ENCODE assay signal across 10 cellular contexts in the genomic region with DNA sequence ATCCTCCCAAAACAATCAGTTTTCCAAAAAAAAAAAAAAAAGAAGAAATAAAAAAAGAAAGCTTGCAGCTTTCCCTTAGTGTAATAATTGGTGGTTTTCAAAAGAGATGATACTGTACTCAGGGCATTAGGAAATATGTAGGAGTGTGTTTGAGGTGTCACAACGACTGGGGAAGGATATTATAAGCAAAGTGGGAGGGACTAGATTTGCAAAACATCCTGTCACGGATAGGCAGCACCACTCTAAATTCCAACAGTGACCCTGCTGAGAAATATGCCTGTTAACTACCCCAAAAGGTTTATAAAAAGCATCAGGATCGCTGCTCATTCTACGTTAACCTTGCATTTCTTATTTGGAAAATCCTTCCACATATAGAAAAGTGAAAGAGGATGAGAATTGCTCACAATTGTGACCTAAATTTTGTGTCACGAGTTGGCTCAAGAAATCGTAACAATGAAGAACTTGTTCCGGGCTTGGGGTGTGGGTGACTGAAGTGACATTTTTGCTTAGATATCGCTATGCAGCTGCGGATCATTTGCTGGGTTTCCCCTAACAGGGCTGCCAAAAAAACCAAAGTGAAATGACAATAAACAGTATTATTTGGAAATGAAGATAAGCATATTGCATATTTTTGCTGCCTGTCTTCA. TPM values are rescaled to one million over a fixed set of nuclear protein-coding genes. Genes with fewer than 3 reads are reported as not detected.
A peak's percentile ranks its signal among the peaks of the same experiment; 100 is the strongest.
DNase-seq lines count a peak whose midpoint lies in the region; ATAC-seq, FAIRE-seq and TF ChIP-seq lines count a peak whose summit lies in the region.
"Had no signal": no experiment of that assay in that cellular context is flagged by ENCODE, and none has a peak within 500 bp of the region (broad histone marks: within the 10 kb centered on the region; RNA-seq: fewer than 3 reads in every experiment).

No MANE protein-coding gene starts in this region.

- H3K9ac ChIP-seq in keratinocyte (ENCODE audit: control insufficient read depth, extremely low read depth, insufficient read depth, low read length) = no peak overlapping the region

- H3K4me2 ChIP-seq in keratinocyte (ENCODE audit: control insufficient read depth, extremely low read depth, insufficient read depth, low read depth, low read length) = peak overlapping the region; percentile 51

- dilution Hi-C loops in keratinocyte (cut with MboI; ENCODE audit: extremely low pct_ligation_motif_present, low sequenced_read_pairs) = no loop called here

- TF ChIP-seq EP300 in transverse colon (IDR thresholded peaks at IDR 0.05; ENCODE audit: low read depth) = no peak

- no peak overlapping the region for H3K4me3 ChIP-seq in keratinocyte (ENCODE audit: control insufficient read depth in 2 of 3, extremely low read depth in 1 of 3, insufficient read depth in 2 of 3, low read depth in 1 of 3, low read length in 3 of 3)
- no peak overlapping the region for H3K4me3 ChIP-seq in transverse colon

- CTCF ChIA-PET in activated naive CD4-positive, alpha-beta T cell treated with anti-CD3 and anti-CD28 coated beads, Interleukin-2, amount 10 ng/mL, durations not matched to agents 7 days and 5 days (lab: Charles Lee) = interaction anchor here (0.5 to 4.0 kb wide), 2 partner anchors 21 to 65 kb away, joined by 4 to 16 read pairs; no protein-coding TSS in a partner anchor

- 42 to 52% methylated on average over 9 of the region's 9 CpGs for WGBS in transverse colon (ENCODE audit: low coverage in 1 of 2), 2 donors

- no peak for TF ChIP-seq POLR2A in transverse colon (IDR thresholded peaks at IDR 0.05)

- H4K20me1 ChIP-seq in keratinocyte (ENCODE audit: control insufficient read depth, extremely low read depth, insufficient read depth, low read length) = peaks cover 7% of the 10 kb centered on the region

- H3K27me3 ChIP-seq in keratinocyte (ENCODE audit: control insufficient read depth, extremely low read depth, insufficient read depth, low read length) (no peaks in the 10 kb centered on the region), transverse colon (no peaks in the 10 kb centered on the region)
- H3K27me3 ChIP-seq: BE2C had no signal

- peaks cover 66% of the 10 kb centered on the region for H3K4me1 Mint-ChIP-seq in activated naive CD4-positive, alpha-beta T cell treated with anti-CD3 and anti-CD28 coated beads, Interleukin-2, amount 10 ng/mL, durations not matched to agents 7 days and 5 days

- no peak for FAIRE-seq in keratinocyte (lab: Jason Lieb, UNC)
- FAIRE-seq: RCC 7860 had no signal

- no peak for ATAC-seq in GM19328 (IDR thresholded peaks at IDR 0.05; ENCODE audit: unreplicated experiment)
- ATAC-seq in GM18861 (IDR thresholded peaks at IDR 0.05; ENCODE audit: unreplicated experiment) = no peak

- intact Hi-C loops in transverse colon (cut with DNase I; ENCODE audit: low total_unique reads) = loop anchor here (10.0 kb wide), 1 partner anchor 46 kb away; no protein-coding TSS in a partner anchor

- H3K27me3 Mint-ChIP-seq in activated naive CD4-positive, alpha-beta T cell treated with anti-CD3 and anti-CD28 coated beads, Interleukin-2, amount 10 ng/mL, durations not matched to agents 7 days and 5 days = no peaks in the 10 kb centered on the region

- peaks cover 4% of the 10 kb centered on the region for H3K9me1 ChIP-seq in keratinocyte (ENCODE audit: control insufficient read depth, extremely low read depth, insufficient read depth, low read length)

- H3K4me3 Mint-ChIP-seq in activated naive CD4-positive, alpha-beta T cell treated with anti-CD3 and anti-CD28 coated beads, Interleukin-2, amount 10 ng/mL, durations not matched to agents 7 days and 5 days = no peak overlapping the region

- DNase-seq in activated naive CD4-positive, alpha-beta T cell treated with Interleukin-2 at 50 U/mL for 16 hours = peak; percentile 41
- DNase-seq in activated naive CD4-positive, alpha-beta T cell treated with anti-CD3 and anti-CD28 coated beads, Interleukin-2, amount 10 ng/mL, durations not matched to agents 7 days and 5 days = no peak
- DNase-seq in keratinocyte (ENCODE audit: low read depth, low spot score) = no peak
- DNase-seq in transverse colon = no peak
- no peak for DNase-seq in occipital lobe (lab: John Stamatoyannopoulos, UW)
- DNase-seq: BE2C had no signal

- H3K4me1 ChIP-seq in keratinocyte (ENCODE audit: control insufficient read depth, extremely low read depth, insufficient read depth, low read length) = peaks cover 21% of the 10 kb centered on the region
- peaks cover 8 to 83% (median 31%) of the 10 kb centered on the region in 4 donors for H3K4me1 ChIP-seq in transverse colon
- H3K4me1 ChIP-seq: BE2C had no signal

- no peak overlapping the region for H3K27ac Mint-ChIP-seq in activated naive CD4-positive, alpha-beta T cell treated with anti-CD3 and anti-CD28 coated beads, Interleukin-2, amount 10 ng/mL, durations not matched to agents 7 days and 5 days

- no peak overlapping the region for H2AFZ ChIP-seq in keratinocyte (ENCODE audit: control insufficient read depth, low read length)

- peaks cover 44% of the 10 kb centered on the region for H3K36me3 Mint-ChIP-seq in activated naive CD4-positive, alpha-beta T cell treated with anti-CD3 and anti-CD28 coated beads, Interleukin-2, amount 10 ng/mL, durations not matched to agents 7 days and 5 days

- TF ChIP-seq CTCF in keratinocyte (optimal IDR thresholded peaks at IDR 0.05 in 1 of 3, IDR thresholded peaks at IDR 0.05 in 1 of 3, conservative IDR thresholded peaks at IDR 0.05 in 1 of 3; ENCODE audit: extremely low read depth in 1 of 3, insufficient read depth in 2 of 3, low read length in 3 of 3) = no peak
- no peak for TF ChIP-seq CTCF in transverse colon (IDR thresholded peaks at IDR 0.05)

- H3K9me3 ChIP-seq in keratinocyte (ENCODE audit: control insufficient read depth, low read depth, low read length) (no peaks in the 10 kb centered on the region), transverse colon (no peaks in the 10 kb centered on the region)
- H3K9me3 ChIP-seq: BE2C had no signal

- H3K79me2 ChIP-seq in keratinocyte (ENCODE audit: control insufficient read depth, insufficient read depth, low read length) = peaks cover 92% of the 10 kb centered on the region

- in situ Hi-C loops in transverse colon (cut with MboI; ENCODE audit: low pct_ligation_motif_present in 1 of 4, low pct_unique_long_range_greater_than_20kb in 1 of 4, low sequenced_read_pairs in 3 of 4) = no loop called here

- no peaks in the 10 kb centered on the region for H3K9me3 Mint-ChIP-seq in activated naive CD4-positive, alpha-beta T cell treated with anti-CD3 and anti-CD28 coated beads, Interleukin-2, amount 10 ng/mL, durations not matched to agents 7 days and 5 days

- H3K27ac ChIP-seq in angular gyrus (ENCODE audit: low read depth, low read length) (peak overlapping the region; percentile 81), keratinocyte (ENCODE audit: control insufficient read depth, insufficient read depth, low read length) (peak overlapping the region; percentile 15), transverse colon (peak overlapping the region in 3 of 4 donors; percentile 12 to 27 (median 26))

- H3K36me3 ChIP-seq in keratinocyte (ENCODE audit: control insufficient read depth in 2 of 2, extremely low read depth in 1 of 2, insufficient read depth in 2 of 2, low read length in 2 of 2) (peaks cover 15 to 20% of the 10 kb centered on the region in 2 experiments), transverse colon (no peaks in the 10 kb centered on the region)

RNA-seq across cellular contexts. Expression of a gene that starts 51.6 kb away (rescaled TPM):
- 32.5 to 55.7 TPM (median 34.7 TPM) in 3 replicates for polyA plus RNA-seq in keratinocyte
- polyA plus RNA-seq in keratinocyte (2011; ENCODE audit: low read depth) = 29.2 TPM
- 18.7 and 44.9 TPM in 2 replicates for polyA plus RNA-seq in keratinocyte (2011; cell fraction: cytosol; rRNA removed)
- 65.9 and 74.2 TPM in 2 replicates for polyA plus RNA-seq in keratinocyte (2011; cell fraction: nucleus; rRNA removed)
- 32.8 and 34.2 TPM in 2 replicates for polyA plus RNA-seq in keratinocyte (2012; ENCODE audit: low replicate concordance)
- polyA minus RNA-seq in keratinocyte = 27.6 to 43.9 TPM (median 31.4 TPM) in 3 replicates
- polyA minus RNA-seq in keratinocyte (2011; cell fraction: cytosol; rRNA and poly(A)+ RNA removed) = 30.5 TPM
- 30.0 and 68.9 TPM in 2 replicates for polyA minus RNA-seq in keratinocyte (2011; cell fraction: nucleus; rRNA and poly(A)+ RNA removed)
- total RNA-seq in transverse colon (10 to 100 TPM; 15.3 to 77.4 (median 39.0) TPM), occipital lobe (37.9 TPM)

Comparison
In these comparisons a context has a peak if more than half of its experiments do, and no peak if none do; other contexts are left out.
1. H3K27ac ChIP-seq: peak in every context shown above with its lines; median percentile 81 in angular gyrus; 26 in transverse colon; 15 in keratinocyte.